ENCODE assay signal across 9 cellular contexts in genomic region chr1:198638441-198638840, GRCh38. TPM values are rescaled to one million over a fixed set of nuclear protein-coding genes. Genes with fewer than 3 reads are reported as not detected.
DNase-seq lines count a peak whose midpoint lies in the region; ATAC-seq and TF ChIP-seq lines count a peak whose summit lies in the region.
"Had no signal": no experiment of that assay in that cellular context is flagged by ENCODE, and none has a peak within 500 bp of the region (broad histone marks: within the 10 kb centered on the region; RNA-seq: fewer than 3 reads in every experiment).

No MANE protein-coding gene starts in this region.

- H3K27ac Mint-ChIP-seq in CD14-positive monocyte, result peak overlapping the region; percentile 90 to 94 (median 93)
- H3K27ac Mint-ChIP-seq in activated naive CD8-positive, alpha-beta T cell treated with anti-CD3 and anti-CD28 coated beads, Interleukin-2, amount 50 U/mL, for 24 hours, result peak overlapping the region; percentile 95

- DNase-seq in CD14-positive monocyte (ENCODE audit: low spot score) (no peak), dermis blood vessel endothelial cell (no peak), hippocampal formation (lab: John Stamatoyannopoulos, UW) (no peak), anterior cingulate cortex (lab: John Stamatoyannopoulos, UW) (no peak), pons (ENCODE audit: low spot score) (no peak)
- DNase-seq in activated naive CD8-positive, alpha-beta T cell treated with anti-CD3 and anti-CD28 coated beads, Interleukin-2, amount 50 U/mL, for 24 hours, result no peak
- DNase-seq: NCI-H1930 had no signal

- peak overlapping the region; percentile 57 to 77 for H3K4me3 Mint-ChIP-seq in CD14-positive monocyte
- H3K4me3 Mint-ChIP-seq in activated naive CD8-positive, alpha-beta T cell treated with anti-CD3 and anti-CD28 coated beads, Interleukin-2, amount 50 U/mL, for 24 hours, result peak overlapping the region; percentile 87

- H3K36me3 Mint-ChIP-seq in CD14-positive monocyte, result peaks cover 18 to 29% of the 10 kb centered on the region in 2 donors
- peaks cover 39% of the 10 kb centered on the region for H3K36me3 Mint-ChIP-seq in activated naive CD8-positive, alpha-beta T cell treated with anti-CD3 and anti-CD28 coated beads, Interleukin-2, amount 50 U/mL, for 24 hours (ENCODE audit: low read depth)

- no peaks in the 10 kb centered on the region for H3K27me3 Mint-ChIP-seq in CD14-positive monocyte (ENCODE audit: low read depth in 3 of 3)
- no peaks in the 10 kb centered on the region for H3K27me3 Mint-ChIP-seq in activated naive CD8-positive, alpha-beta T cell treated with anti-CD3 and anti-CD28 coated beads, Interleukin-2, amount 50 U/mL, for 24 hours

- intact Hi-C loops in CD14-positive monocyte (cut with micrococcal nuclease), result no loop called here

- ATAC-seq in GM19324 (IDR thresholded peaks at IDR 0.05; ENCODE audit: low FRiP score, unreplicated experiment) (peak; percentile 40), HG03135 (IDR thresholded peaks at IDR 0.05; ENCODE audit: unreplicated experiment) (peak; percentile 12)
- no peak for ATAC-seq in activated naive CD8-positive, alpha-beta T cell treated with anti-CD3 and anti-CD28 coated beads, Interleukin-2, amount 50 U/mL, for 24 hours

- H3K4me1 Mint-ChIP-seq in CD14-positive monocyte, result peaks cover 48% of the 10 kb centered on the region
- peaks cover 62% of the 10 kb centered on the region for H3K4me1 Mint-ChIP-seq in activated naive CD8-positive, alpha-beta T cell treated with anti-CD3 and anti-CD28 coated beads, Interleukin-2, amount 50 U/mL, for 24 hours

- TF ChIP-seq CTCF in CD14-positive monocyte (IDR thresholded peaks at IDR 0.05), result no peak

- H3K9me3 Mint-ChIP-seq in CD14-positive monocyte, result peaks cover 0 to 5% (median 0%) of the 10 kb centered on the region in 7 donors
- peaks cover 8% of the 10 kb centered on the region for H3K9me3 Mint-ChIP-seq in activated naive CD8-positive, alpha-beta T cell treated with anti-CD3 and anti-CD28 coated beads, Interleukin-2, amount 50 U/mL, for 24 hours

RNA-seq across cellular contexts. Expression of gene PTPRC, which starts 0.4 kb away (rescaled TPM):
- polyA plus RNA-seq in CD14-positive monocyte, result 100 to 1,000 TPM; 667 to 992 TPM
- not detected in 2 replicates for total RNA-seq in dermis blood vessel endothelial cell
